1 cellular context compared by ENCODE assay signal in genomic region chr22:23180301-23180892, GRCh38.
TF ChIP-seq lines count a peak whose summit lies in the region.

Gene BCR, plus strand, starts transcription at chr22:23180509. Its CDS starts 452 bp downstream, at chr22:23180961.

TF ChIP-seq in HepG2, 621 proteins besides CTCF, POLR2A, EP300 and RAD21 (continued from another document and continues in another):
- TF ChIP-seq MLX (CRISPR knock-in tag; IDR thresholded peaks at IDR 0.05), result no peak
- TF ChIP-seq SRF (IDR thresholded peaks at IDR 0.05; ENCODE audit: low read depth, low read length), result no peak
- TF ChIP-seq FOXC1 (CRISPR knock-in tag; IDR thresholded peaks at IDR 0.05; ENCODE audit: borderline replicate concordance), result no peak
- no peak for TF ChIP-seq CHCHD3 (CRISPR knock-in tag; IDR thresholded peaks at IDR 0.05)
- no peak for TF ChIP-seq U2AF1 (optimal IDR thresholded peaks at IDR 0.05; ENCODE audit: low read depth, low read length)
- TF ChIP-seq ZNF7 (CRISPR knock-in tag; IDR thresholded peaks at IDR 0.05), result no peak
- no peak for TF ChIP-seq EZH2 (conservative IDR thresholded peaks at IDR 0.05; ENCODE audit: low read depth, low read length)
- no peak for TF ChIP-seq NR1H2 (CRISPR knock-in tag; IDR thresholded peaks at IDR 0.05; ENCODE audit: borderline replicate concordance, low read depth)
- TF ChIP-seq MXD3 (CRISPR knock-in tag; IDR thresholded peaks at IDR 0.05), result no peak; the same call in 1 of the 2 replicates
- no peak for TF ChIP-seq ATM (IDR thresholded peaks at IDR 0.05; ENCODE audit: borderline replicate concordance)
- TF ChIP-seq ZNF30 (CRISPR knock-in tag; IDR thresholded peaks at IDR 0.05), result no peak
- 0 out of 2 replicates have a peak, but pooled peaks have one; percentile 46 for TF ChIP-seq PHF8 (CRISPR knock-in tag; IDR thresholded peaks at IDR 0.05)
- no peak for TF ChIP-seq PCBP2 (optimal IDR thresholded peaks at IDR 0.05; ENCODE audit: low read depth, low read length, poor library complexity, severe bottlenecking)
- 0 out of 2 replicates have a peak, but pooled peaks have one; percentile 22 for TF ChIP-seq ZBTB14 (CRISPR knock-in tag; IDR thresholded peaks at IDR 0.05)
- no peak for TF ChIP-seq MIER3 (CRISPR knock-in tag; IDR thresholded peaks at IDR 0.05; ENCODE audit: borderline replicate concordance)
- peak; percentile 83 for TF ChIP-seq GABPB1 (CRISPR knock-in tag; IDR thresholded peaks at IDR 0.05)
- no peak for TF ChIP-seq NCOA2 (CRISPR knock-in tag; IDR thresholded peaks at IDR 0.05)
- no peak for TF ChIP-seq SP140L (CRISPR knock-in tag; IDR thresholded peaks at IDR 0.05; ENCODE audit: borderline replicate concordance)
- TF ChIP-seq MXI1 (IDR thresholded peaks at IDR 0.05; ENCODE audit: borderline replicate concordance, low read depth, low read length), result peak; percentile 12; the same call in 1 of the 3 replicates
- no peak for TF ChIP-seq MXD4 (CRISPR knock-in tag; IDR thresholded peaks at IDR 0.05)
- no peak for TF ChIP-seq NFKB2 (CRISPR knock-in tag; IDR thresholded peaks at IDR 0.05; ENCODE audit: borderline replicate concordance)
- no peak for TF ChIP-seq RXRA (CRISPR knock-in tag; IDR thresholded peaks at IDR 0.05)
- TF ChIP-seq TEAD2 (CRISPR knock-in tag; IDR thresholded peaks at IDR 0.05), result no peak
- no peak for TF ChIP-seq HNRNPH1 (optimal IDR thresholded peaks at IDR 0.05; ENCODE audit: low read depth, low read length)
- no peak for TF ChIP-seq STAT6 (CRISPR knock-in tag; IDR thresholded peaks at IDR 0.05; ENCODE audit: borderline replicate concordance)
- TF ChIP-seq ZIK1 (CRISPR knock-in tag; IDR thresholded peaks at IDR 0.05; ENCODE audit: borderline replicate concordance, low read depth), result peak; percentile 24; the same call in 1 of the 2 replicates
- TF ChIP-seq NR2F6 (IDR thresholded peaks at IDR 0.05), result no peak
- TF ChIP-seq NR2F6 (CRISPR knock-in tag; IDR thresholded peaks at IDR 0.05), result no peak
- no peak for TF ChIP-seq ZNF775 (CRISPR knock-in tag; IDR thresholded peaks at IDR 0.05; ENCODE audit: borderline replicate concordance)
- no peak for TF ChIP-seq ZNF333 (CRISPR knock-in tag; IDR thresholded peaks at IDR 0.05; ENCODE audit: borderline replicate concordance)
- TF ChIP-seq ZBTB37 (CRISPR knock-in tag; IDR thresholded peaks at IDR 0.05), result no peak
- no peak for TF ChIP-seq MEIS1 (CRISPR knock-in tag; IDR thresholded peaks at IDR 0.05; ENCODE audit: borderline replicate concordance)
- TF ChIP-seq RBM39 (IDR thresholded peaks at IDR 0.05; ENCODE audit: low read depth, low read length, poor library complexity, severe bottlenecking), result peak; percentile 17
- TF ChIP-seq HINFP (CRISPR knock-in tag; IDR thresholded peaks at IDR 0.05; ENCODE audit: low read depth), result no peak
- no peak for TF ChIP-seq MTA1 (CRISPR knock-in tag; IDR thresholded peaks at IDR 0.05; ENCODE audit: borderline replicate concordance)
- no peak for TF ChIP-seq FIP1L1 (IDR thresholded peaks at IDR 0.05; ENCODE audit: borderline replicate concordance, insufficient read depth, low read depth, low read length)
- TF ChIP-seq ZGPAT (CRISPR knock-in tag; IDR thresholded peaks at IDR 0.05), result 0 out of 2 replicates have a peak, but pooled peaks have one; percentile 38
- TF ChIP-seq ZSCAN30 (CRISPR knock-in tag; IDR thresholded peaks at IDR 0.05), result no peak
- TF ChIP-seq RBFOX2 (IDR thresholded peaks at IDR 0.05; ENCODE audit: low read depth, low read length), result peak; percentile 72
- peak; percentile 1; the same call in 1 of the 2 replicates for TF ChIP-seq ZNF687 (CRISPR knock-in tag; IDR thresholded peaks at IDR 0.05)
- peak; percentile 33; the same call in 1 of the 2 replicates for TF ChIP-seq MYC (CRISPR knock-in tag; IDR thresholded peaks at IDR 0.05; ENCODE audit: borderline replicate concordance)
- no peak for TF ChIP-seq ZNF382 (CRISPR knock-in tag; IDR thresholded peaks at IDR 0.05; ENCODE audit: borderline replicate concordance)
- TF ChIP-seq SATB2 (CRISPR knock-in tag; IDR thresholded peaks at IDR 0.05), result 0 out of 2 replicates have a peak, but pooled peaks have one; percentile 9
- TF ChIP-seq ELF3 (CRISPR knock-in tag; IDR thresholded peaks at IDR 0.05), result no peak
- no peak for TF ChIP-seq ZNF232 (CRISPR knock-in tag; IDR thresholded peaks at IDR 0.05; ENCODE audit: borderline replicate concordance)
- peak; percentile 32; the same call in 1 of the 2 replicates for TF ChIP-seq ZFX (CRISPR knock-in tag; IDR thresholded peaks at IDR 0.05; ENCODE audit: low read depth)
- no peak for TF ChIP-seq LBX2 (CRISPR knock-in tag; IDR thresholded peaks at IDR 0.05; ENCODE audit: borderline replicate concordance)
